Comparison of ENCODE assay signal across 8 cellular contexts in the genomic region with DNA sequence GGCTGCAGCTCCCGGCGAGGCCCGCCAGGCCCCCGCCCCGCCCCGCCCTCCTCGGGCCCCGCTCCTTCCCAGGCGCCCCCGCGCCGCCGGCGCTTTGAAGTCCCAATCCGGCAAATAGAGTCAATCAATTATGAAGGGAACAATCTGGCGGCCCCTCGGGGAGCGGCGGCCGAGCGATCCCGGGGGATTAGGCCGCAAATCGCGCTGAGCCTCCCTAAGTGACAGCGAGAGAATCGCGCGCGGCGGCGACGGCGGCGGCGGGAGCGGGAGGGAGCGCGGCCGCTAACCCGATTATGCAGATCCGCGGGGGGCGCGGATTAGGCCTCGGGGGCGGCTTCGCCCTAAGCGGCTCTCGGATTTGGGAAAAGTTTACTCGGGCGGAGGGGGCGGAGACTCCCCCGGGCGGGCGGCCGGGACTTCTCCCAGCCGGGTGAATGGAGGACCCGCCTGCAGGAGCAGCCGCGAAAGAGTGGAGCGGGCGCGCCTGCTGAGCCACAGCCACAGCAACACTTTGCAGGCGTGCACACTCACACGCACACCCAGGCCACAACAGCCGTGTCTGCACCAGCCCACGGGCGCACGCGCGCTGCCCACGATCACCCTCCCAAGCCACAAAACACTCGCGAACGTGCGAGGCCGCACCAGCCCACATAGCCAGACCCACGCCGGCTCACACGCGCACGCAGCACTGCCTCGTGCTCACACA. TPM values are rescaled to one million over a fixed set of nuclear protein-coding genes. Genes with fewer than 3 reads are reported as not detected.
DNase-seq lines count a peak whose midpoint lies in the region; ATAC-seq, FAIRE-seq and TF ChIP-seq lines count a peak whose summit lies in the region.

No MANE protein-coding gene starts in this region.

- no peak for FAIRE-seq in bronchial epithelial cell (lab: Jason Lieb, UNC)

- DNase-seq in EL (peak; percentile 30), NCI-H524 (lab: John Stamatoyannopoulos, UW) (peak; percentile 80 to 88), bronchial epithelial cell (ENCODE audit: low read depth) (no peak), testis (peak; percentile 40), ureter (ENCODE audit: low spot score) (no peak)

- H3K36me3 ChIP-seq in bronchial epithelial cell (ENCODE audit: control insufficient read depth, insufficient read depth, low read length) (no peaks in the 10 kb centered on the region), liver (ENCODE audit: control insufficient read depth in 4 of 4, insufficient read depth in 3 of 4, low read depth in 1 of 4, low read length in 3 of 4) (no peaks in the 10 kb centered on the region), testis (ENCODE audit: low read depth, missing control alignments) (no peaks in the 10 kb centered on the region)

- H3K27ac ChIP-seq in liver (ENCODE audit: low read depth in 1 of 2, low read length in 2 of 2) (no peak overlapping the region), testis (no peak overlapping the region)

- TF ChIP-seq CTCF in bronchial epithelial cell (IDR thresholded peaks at IDR 0.05; ENCODE audit: insufficient read depth, low read length, severe bottlenecking) (no peak), liver (IDR thresholded peaks at IDR 0.05; ENCODE audit: low read depth, low read length, missing input control) (no peak), testis (IDR thresholded peaks at IDR 0.05) (no peak)

- H3K4me3 ChIP-seq in bronchial epithelial cell (ENCODE audit: low read depth, low read length), result peak overlapping the region; percentile 35
- peak overlapping the region in 2 of 3 donors; percentile 37 to 59 for H3K4me3 ChIP-seq in liver (ENCODE audit: low read depth in 1 of 3, low read length in 3 of 3)
- H3K4me3 ChIP-seq in testis, result peak overlapping the region; percentile 57 to 73

- H3K9me3 ChIP-seq in liver (ENCODE audit: control insufficient read depth in 4 of 4, low read length in 3 of 4) (no peaks in the 10 kb centered on the region), testis (no peaks in the 10 kb centered on the region)

- intact Hi-C loops in testis (cut with DNase I; ENCODE audit: low total_unique reads), result no loop called here

- H3K4me1 ChIP-seq in liver (ENCODE audit: control insufficient read depth in 4 of 4, insufficient read depth in 4 of 4, low read length in 3 of 4) (peaks cover 2 to 9% (median 6%) of the 10 kb centered on the region in 4 donors), testis (peaks cover 10% of the 10 kb centered on the region)

- 7% methylated on average over 84 of the region's 84 CpGs for WGBS in liver
- 1 to 10% methylated on average over 11 to 78 of the region's 84 CpGs for WGBS in testis, 2 donors

- H3K9ac ChIP-seq in liver (ENCODE audit: low read depth in 1 of 2, low read length in 2 of 2), result no peak overlapping the region

- H3K27me3 ChIP-seq in bronchial epithelial cell (ENCODE audit: control insufficient read depth, insufficient read depth, low read length) (peaks cover 6% of the 10 kb centered on the region), liver (ENCODE audit: control insufficient read depth in 4 of 4, insufficient read depth in 4 of 4, low read length in 3 of 4) (peaks cover 0 to 10% (median 4%) of the 10 kb centered on the region in 4 donors), testis (no peaks in the 10 kb centered on the region)

- TF ChIP-seq POLR2A in testis (IDR thresholded peaks at IDR 0.05), result no peak

- ATAC-seq in GM18858 (IDR thresholded peaks at IDR 0.05; ENCODE audit: unreplicated experiment) (no peak), GM18519 (IDR thresholded peaks at IDR 0.05; ENCODE audit: low FRiP score, unreplicated experiment) (no peak)

- TF ChIP-seq RAD21 in liver (IDR thresholded peaks at IDR 0.05), result no peak

TF ChIP-seq in liver, 16 proteins besides CTCF, POLR2A, EP300 and RAD21:
- TF ChIP-seq SP1 (IDR thresholded peaks at IDR 0.05) (no peak), YY1 (IDR thresholded peaks at IDR 0.05) (no peak), FOXA1 (IDR thresholded peaks at IDR 0.05) (no peak), EGR1 (IDR thresholded peaks at IDR 0.05; ENCODE audit: low read depth in 2 of 2) (no peak), JUND (IDR thresholded peaks at IDR 0.05) (no peak), GABPA (IDR thresholded peaks at IDR 0.05 in 1 of 2, conservative IDR thresholded peaks at IDR 0.05 in 1 of 2) (no peak), NR2F2 (IDR thresholded peaks at IDR 0.05) (no peak), HNF4G (IDR thresholded peaks at IDR 0.05) (no peak), RXRA (IDR thresholded peaks at IDR 0.05) (no peak), HNF4A (conservative IDR thresholded peaks at IDR 0.05) (no peak), TAF1 (conservative IDR thresholded peaks at IDR 0.05) (no peak), FOXA2 (IDR thresholded peaks at IDR 0.05) (no peak)
- TF ChIP-seq, protein P1, sequence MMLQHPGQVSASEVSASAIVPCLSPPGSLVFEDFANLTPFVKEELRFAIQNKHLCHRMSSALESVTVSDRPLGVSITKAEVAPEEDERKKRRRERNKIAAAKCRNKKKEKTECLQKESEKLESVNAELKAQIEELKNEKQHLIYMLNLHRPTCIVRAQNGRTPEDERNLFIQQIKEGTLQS (IDR thresholded peaks at IDR 0.05), result no peak
- TF ChIP-seq, protein P2, sequence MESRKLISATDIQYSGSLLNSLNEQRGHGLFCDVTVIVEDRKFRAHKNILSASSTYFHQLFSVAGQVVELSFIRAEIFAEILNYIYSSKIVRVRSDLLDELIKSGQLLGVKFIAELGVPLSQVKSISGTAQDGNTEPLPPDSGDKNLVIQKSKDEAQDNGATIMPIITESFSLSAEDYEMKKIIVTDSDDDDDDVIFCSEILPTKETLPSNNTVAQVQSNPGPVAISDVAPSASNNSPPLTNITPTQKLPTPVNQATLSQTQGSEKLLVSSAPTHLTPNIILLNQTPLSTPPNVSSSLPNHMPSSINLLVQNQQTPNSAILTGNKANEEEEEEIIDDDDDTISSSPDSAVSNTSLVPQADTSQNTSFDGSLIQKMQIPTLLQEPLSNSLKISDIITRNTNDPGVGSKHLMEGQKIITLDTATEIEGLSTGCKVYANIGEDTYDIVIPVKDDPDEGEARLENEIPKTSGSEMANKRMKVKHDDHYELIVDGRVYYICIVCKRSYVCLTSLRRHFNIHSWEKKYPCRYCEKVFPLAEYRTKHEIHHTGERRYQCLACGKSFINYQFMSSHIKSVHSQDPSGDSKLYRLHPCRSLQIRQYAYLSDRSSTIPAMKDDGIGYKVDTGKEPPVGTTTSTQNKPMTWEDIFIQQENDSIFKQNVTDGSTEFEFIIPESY (IDR thresholded peaks at IDR 0.05), result no peak
- TF ChIP-seq, protein P3, sequence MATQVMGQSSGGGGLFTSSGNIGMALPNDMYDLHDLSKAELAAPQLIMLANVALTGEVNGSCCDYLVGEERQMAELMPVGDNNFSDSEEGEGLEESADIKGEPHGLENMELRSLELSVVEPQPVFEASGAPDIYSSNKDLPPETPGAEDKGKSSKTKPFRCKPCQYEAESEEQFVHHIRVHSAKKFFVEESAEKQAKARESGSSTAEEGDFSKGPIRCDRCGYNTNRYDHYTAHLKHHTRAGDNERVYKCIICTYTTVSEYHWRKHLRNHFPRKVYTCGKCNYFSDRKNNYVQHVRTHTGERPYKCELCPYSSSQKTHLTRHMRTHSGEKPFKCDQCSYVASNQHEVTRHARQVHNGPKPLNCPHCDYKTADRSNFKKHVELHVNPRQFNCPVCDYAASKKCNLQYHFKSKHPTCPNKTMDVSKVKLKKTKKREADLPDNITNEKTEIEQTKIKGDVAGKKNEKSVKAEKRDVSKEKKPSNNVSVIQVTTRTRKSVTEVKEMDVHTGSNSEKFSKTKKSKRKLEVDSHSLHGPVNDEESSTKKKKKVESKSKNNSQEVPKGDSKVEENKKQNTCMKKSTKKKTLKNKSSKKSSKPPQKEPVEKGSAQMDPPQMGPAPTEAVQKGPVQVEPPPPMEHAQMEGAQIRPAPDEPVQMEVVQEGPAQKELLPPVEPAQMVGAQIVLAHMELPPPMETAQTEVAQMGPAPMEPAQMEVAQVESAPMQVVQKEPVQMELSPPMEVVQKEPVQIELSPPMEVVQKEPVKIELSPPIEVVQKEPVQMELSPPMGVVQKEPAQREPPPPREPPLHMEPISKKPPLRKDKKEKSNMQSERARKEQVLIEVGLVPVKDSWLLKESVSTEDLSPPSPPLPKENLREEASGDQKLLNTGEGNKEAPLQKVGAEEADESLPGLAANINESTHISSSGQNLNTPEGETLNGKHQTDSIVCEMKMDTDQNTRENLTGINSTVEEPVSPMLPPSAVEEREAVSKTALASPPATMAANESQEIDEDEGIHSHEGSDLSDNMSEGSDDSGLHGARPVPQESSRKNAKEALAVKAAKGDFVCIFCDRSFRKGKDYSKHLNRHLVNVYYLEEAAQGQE (IDR thresholded peaks at IDR 0.05), result no peak
- TF ChIP-seq, protein P4, sequence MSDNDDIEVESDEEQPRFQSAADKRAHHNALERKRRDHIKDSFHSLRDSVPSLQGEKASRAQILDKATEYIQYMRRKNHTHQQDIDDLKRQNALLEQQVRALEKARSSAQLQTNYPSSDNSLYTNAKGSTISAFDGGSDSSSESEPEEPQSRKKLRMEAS (IDR thresholded peaks at IDR 0.05), result no peak
TF ChIP-seq in liver: peak in this region for 0.

RNA-seq across cellular contexts. Expression of a gene that starts 23.0 kb away (rescaled TPM):
- total RNA-seq in bronchial epithelial cell, result not detected in 2 replicates
- not detected for total RNA-seq in liver
- polyA plus RNA-seq in liver, result not detected
- 1 to 10 TPM; 1.7 to 2.0 TPM for total RNA-seq in testis
- polyA plus RNA-seq in testis (ENCODE audit: insufficient read depth, low read depth, low replicate concordance), result 1.1 TPM
- total RNA-seq in ureter, result not detected

Comparison
In these comparisons a context has a peak if more than half of its experiments do, and no peak if none do; other contexts are left out.
1. DNase-seq: peak in EL (single experiment), NCI-H524 (2 of 2) and testis (single experiment); none in bronchial epithelial cell (single experiment) and ureter (single experiment).
2. Peak in every context shown above with its lines, with median percentiles within 50 percentile points of each other: H3K4me3 ChIP-seq.